ENCODE assay signal across 8 cellular contexts in genomic region chr2:15560404-15560987, GRCh38. TPM values are rescaled to one million over a fixed set of nuclear protein-coding genes. Genes with fewer than 3 reads are reported as not detected.
DNase-seq lines count a peak whose midpoint lies in the region; FAIRE-seq and TF ChIP-seq lines count a peak whose summit lies in the region.

No MANE protein-coding gene starts in this region.

- no peaks in the 10 kb centered on the region for H3K36me3 ChIP-seq in H7 (replicated peaks; ENCODE audit: control insufficient read depth, insufficient read depth, low read length)
- H3K36me3 ChIP-seq in KOPT-K1 (ENCODE audit: insufficient read depth, low read length), result no peaks in the 10 kb centered on the region
- no peaks in the 10 kb centered on the region for H3K36me3 ChIP-seq in esophagus (ENCODE audit: control insufficient read depth in 2 of 2, insufficient read depth in 2 of 2, low read length in 1 of 2)
- no peaks in the 10 kb centered on the region for H3K36me3 ChIP-seq in muscle layer of duodenum (ENCODE audit: control insufficient read depth in 1 of 2, insufficient read depth in 2 of 2, low read length in 2 of 2)

- H3K4me3 ChIP-seq in H7 (ENCODE audit: insufficient read depth, low read depth, low read length) (peak overlapping the region; percentile 78), esophagus (ENCODE audit: low read depth in 1 of 2, low read length in 2 of 2) (peak overlapping the region; percentile 88 to 95), muscle layer of duodenum (ENCODE audit: low read depth in 1 of 2, low read length in 2 of 2) (peak overlapping the region; percentile 92 to 99)

- FAIRE-seq in urothelium cell line (lab: Jason Lieb, UNC), result no peak

- no peaks in the 10 kb centered on the region for H3K9me3 ChIP-seq in KOPT-K1 (ENCODE audit: insufficient read depth, low read length, poor library complexity, severe bottlenecking)
- H3K9me3 ChIP-seq in esophagus (ENCODE audit: control insufficient read depth in 2 of 2, insufficient read depth in 1 of 2, low read depth in 1 of 2, low read length in 1 of 2), result no peaks in the 10 kb centered on the region
- H3K9me3 ChIP-seq in muscle layer of duodenum (ENCODE audit: control insufficient read depth in 1 of 2, low read length in 2 of 2), result no peaks in the 10 kb centered on the region

- no peaks in the 10 kb centered on the region; the same call in 1 of the 2 replicates for H3K27me3 ChIP-seq in H7 (ENCODE audit: control insufficient read depth, insufficient read depth, low read length)
- H3K27me3 ChIP-seq in esophagus (ENCODE audit: control insufficient read depth in 1 of 2, insufficient read depth in 2 of 2, low read length in 2 of 2), result no peaks in the 10 kb centered on the region
- H3K27me3 ChIP-seq in muscle layer of duodenum (ENCODE audit: low read depth, low read length), result no peaks in the 10 kb centered on the region

- no peak for TF ChIP-seq CTCF in VCaP (conservative IDR thresholded peaks at IDR 0.05)

- H3K4me1 ChIP-seq in esophagus (ENCODE audit: control insufficient read depth in 2 of 2, insufficient read depth in 2 of 2, low read length in 1 of 2) (no peaks in the 10 kb centered on the region), muscle layer of duodenum (ENCODE audit: control insufficient read depth in 1 of 2, insufficient read depth in 2 of 2, low read length in 2 of 2) (peaks cover 6 to 23% of the 10 kb centered on the region in 2 donors)

- H3K27ac ChIP-seq in KOPT-K1 (ENCODE audit: low read depth, low read length, poor library complexity, severe bottlenecking), result peak overlapping the region; percentile 62
- peak overlapping the region; percentile 67 for H3K27ac ChIP-seq in VCaP
- H3K27ac ChIP-seq in esophagus (ENCODE audit: low read depth in 2 of 2, low read length in 1 of 2), result peak overlapping the region; percentile 66
- peak overlapping the region; percentile 86 for H3K27ac ChIP-seq in muscle layer of duodenum (ENCODE audit: low read length)

- WGBS in esophagus, 2 donors, result 0 to 1% methylated on average over 28 of the region's 28 CpGs

- DNase-seq in NCI-H2081 (lab: John Stamatoyannopoulos, UW), result peak; percentile 3 to 50
- DNase-seq in NCI-H2081 treated with DMSO at 0.1 percent for 48 hours (lab: John Stamatoyannopoulos, UW), result no peak
- DNase-seq in H7, result no peak
- DNase-seq in urothelium cell line (ENCODE audit: low spot score), result peak; percentile 46

RNA-seq across cellular contexts. Expression of gene NBAS, which starts 0.6 kb away (rescaled TPM):
- total RNA-seq in H7 (2014; rRNA removed; shearing (Covaris generic)), result 35.5 and 43.7 TPM in 2 replicates
- polyA plus RNA-seq in esophagus, result 10 to 100 TPM; 13.8 to 15.0 TPM

RNA-seq across cellular contexts. Expression of gene DDX1, which starts 31.2 kb away (rescaled TPM):
- 70.7 and 75.9 TPM in 2 replicates for total RNA-seq in H7 (2014; rRNA removed; shearing (Covaris generic))
- 10 to 100 TPM; 40.8 to 70.0 TPM for polyA plus RNA-seq in esophagus

Comparison
In these comparisons a context has a peak if more than half of its experiments do, and no peak if none do; other contexts are left out.
1. DNase-seq: peak in NCI-H2081 (2 of 2) and urothelium cell line (single experiment); none in NCI-H2081 treated with DMSO at 0.1 percent for 48 hours (single experiment) and H7 (single experiment).
2. Peak in every context shown above with its lines, with median percentiles within 50 percentile points of each other: H3K4me3 ChIP-seq and H3K27ac ChIP-seq.